Comparison of ENCODE assay signal across 10 cellular contexts in genomic region chr2:207896525-207897295, GRCh38.
DNase-seq lines count a peak whose midpoint lies in the region; ATAC-seq and TF ChIP-seq lines count a peak whose summit lies in the region.
"Had no signal": no experiment of that assay in that cellular context is flagged by ENCODE, and none has a peak within 500 bp of the region (broad histone marks: within the 10 kb centered on the region; RNA-seq: fewer than 3 reads in every experiment).

No MANE protein-coding gene starts in this region.

- intact Hi-C loops in CD14-positive monocyte (cut with micrococcal nuclease) (no loop called here), body of pancreas (cut with DNase I) (no loop called here), left colon (cut with DNase I, micrococcal nuclease) (no loop called here)

- peaks cover 27 to 28% of the 10 kb centered on the region in 2 donors for H3K36me3 Mint-ChIP-seq in CD14-positive monocyte

- H3K9ac ChIP-seq in HUES48 (ENCODE audit: low read depth, low read length): peak overlapping the region; percentile 33; the same call in 1 of the 2 replicates

- WGBS in body of pancreas, 2 donors: 93 to 98% methylated on average over 6 of the region's 6 CpGs

- DNase-seq in CD14-positive monocyte (ENCODE audit: low spot score) (no peak), body of pancreas (no peak), left colon (peak in 1 of 2 donors; percentile 46), KG1 (lab: John Stamatoyannopoulos, UW) (no peak)
- DNase-seq in activated CD4-positive, alpha-beta T cell treated with anti-CD3 and anti-CD28 coated beads, Interleukin-2, amount 50 U/mL, for 48 hours: no peak
- no peak for DNase-seq in stimulated activated CD4-positive, alpha-beta T cell treated with anti-CD3 and anti-CD28 coated beads, Interleukin-4, amount 100 ng/mL, for 4 hours
- DNase-seq: CD4-positive, alpha-beta memory T cell; psoas muscle had no signal

- ATAC-seq in body of pancreas (peak; percentile 24), left colon (peak; percentile 90), GM19463 (IDR thresholded peaks at IDR 0.05; ENCODE audit: unreplicated experiment) (no peak)
- ATAC-seq: psoas muscle had no signal

- no peaks in the 10 kb centered on the region for H3K9me3 Mint-ChIP-seq in CD14-positive monocyte

- H3K27me3 Mint-ChIP-seq in CD14-positive monocyte (ENCODE audit: low read depth in 3 of 3): no peaks in the 10 kb centered on the region
- H3K27me3 Mint-ChIP-seq: CD4-positive, alpha-beta memory T cell had no signal

- H3K4me1 Mint-ChIP-seq in CD14-positive monocyte: no peaks in the 10 kb centered on the region
- H3K4me1 Mint-ChIP-seq: CD4-positive, alpha-beta memory T cell had no signal

- H3K27ac ChIP-seq in HUES48 (ENCODE audit: low read depth, low read length): peak overlapping the region; percentile 86
- H3K27ac ChIP-seq in body of pancreas: no peak overlapping the region
- H3K27ac ChIP-seq: psoas muscle had no signal

- no peak for TF ChIP-seq POLR2A in body of pancreas (IDR thresholded peaks at IDR 0.05)

- H3K4me3 ChIP-seq in HUES48 (ENCODE audit: low read depth, low read length) (no peak overlapping the region), body of pancreas (no peak overlapping the region)
- H3K4me3 ChIP-seq: psoas muscle had no signal

- H3K4me1 ChIP-seq in HUES48 (ENCODE audit: control insufficient read depth, insufficient read depth, low read length) (peaks cover 53% of the 10 kb centered on the region), body of pancreas (peaks cover 31% of the 10 kb centered on the region)
- H3K4me1 ChIP-seq: psoas muscle had no signal

- no peaks in the 10 kb centered on the region for H3K36me3 ChIP-seq in HUES48 (ENCODE audit: control insufficient read depth, insufficient read depth, low read length)
- no peaks in the 10 kb centered on the region for H3K36me3 ChIP-seq in body of pancreas (replicated peaks in 1 of 2; ENCODE audit: insufficient read depth in 1 of 2, low read depth in 2 of 2)

- H3K27me3 ChIP-seq in HUES48 (ENCODE audit: control insufficient read depth, insufficient read depth, low read length) (no peaks in the 10 kb centered on the region), body of pancreas (no peaks in the 10 kb centered on the region)

- no peaks in the 10 kb centered on the region for H3K9me3 ChIP-seq in HUES48 (ENCODE audit: control insufficient read depth, insufficient read depth, low read length)
- H3K9me3 ChIP-seq in body of pancreas: no peaks in the 10 kb centered on the region
- H3K9me3 ChIP-seq: psoas muscle had no signal

- no peak overlapping the region for H3K4me3 Mint-ChIP-seq in CD14-positive monocyte
- H3K4me3 Mint-ChIP-seq: CD4-positive, alpha-beta memory T cell had no signal

- H3K27ac Mint-ChIP-seq in CD14-positive monocyte: no peak overlapping the region
- H3K27ac Mint-ChIP-seq: CD4-positive, alpha-beta memory T cell had no signal

- TF ChIP-seq CTCF in CD14-positive monocyte (IDR thresholded peaks at IDR 0.05) (peak; percentile 11), body of pancreas (IDR thresholded peaks at IDR 0.05) (peak in 2 of 7 experiments; percentile 3 to 8)
